Comparison of ENCODE assay signal across 20 cellular contexts in the genomic region with DNA sequence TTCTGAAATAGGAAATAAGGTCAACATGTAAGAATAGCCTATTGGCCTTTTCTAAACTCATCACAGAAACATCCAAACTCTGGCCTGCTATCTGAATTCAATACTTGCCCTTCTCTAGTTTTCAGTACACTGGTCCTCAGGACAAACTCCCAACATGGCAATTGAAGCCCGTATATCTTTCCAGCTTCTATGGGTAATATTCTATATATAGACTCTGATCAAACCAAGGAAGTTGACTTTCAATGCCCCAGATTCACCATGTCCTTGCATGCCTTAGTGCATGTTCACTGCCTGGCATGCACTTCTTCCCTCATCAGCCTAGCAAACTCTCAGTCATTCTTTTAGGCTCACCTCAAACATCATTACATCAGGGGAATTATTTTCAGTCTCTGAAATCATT.
DNase-seq lines count a peak whose midpoint lies in the region; ATAC-seq and TF ChIP-seq lines count a peak whose summit lies in the region.
"Had no signal": no experiment of that assay in that cellular context is flagged by ENCODE, and none has a peak within 500 bp of the region (broad histone marks: within the 10 kb centered on the region; RNA-seq: fewer than 3 reads in every experiment).

No MANE protein-coding gene starts in this region.

- H3K9me3 Mint-ChIP-seq in natural killer cell treated with Interleukin-12 subunit alpha and Interleukin-12 subunit beta and Interleukin-15 and Interleukin-18, amount 100 ng/mL, for 72 hours, result no peaks in the 10 kb centered on the region
- H3K9me3 Mint-ChIP-seq in T-cell, result no peaks in the 10 kb centered on the region
- H3K9me3 Mint-ChIP-seq: activated CD4-positive, alpha-beta T cell treated with anti-CD3 and anti-CD28 coated beads, Interleukin-2, amount 10 ng/mL, durations not matched to agents 7 days and 5 days had no signal

- no peak for TF ChIP-seq CTCF in fibroblast of mammary gland (conservative IDR thresholded peaks at IDR 0.05; ENCODE audit: control insufficient read depth, insufficient read depth, low read depth, low read length)

- DNase-seq in EH (ENCODE audit: low read depth) (peak; percentile 66), MG63 (peak; percentile 72), fibroblast of mammary gland (ENCODE audit: low read depth) (peak; percentile 54), renal cortical epithelial cell (ENCODE audit: low read depth) (peak; percentile 13), T-cell (no peak), globus pallidus (ENCODE audit: low spot score) (no peak)
- no peak for DNase-seq in natural killer cell treated with Interleukin-12 subunit alpha and Interleukin-12 subunit beta and Interleukin-15 and Interleukin-18, amount 100 ng/mL, for 72 hours (ENCODE audit: low spot score)
- DNase-seq: activated CD4-positive, alpha-beta T cell treated with anti-CD3 and anti-CD28 coated beads, Interleukin-2, amount 10 ng/mL, durations not matched to agents 7 days and 5 days; activated CD8-positive, alpha-beta memory T cell treated with anti-CD3 and anti-CD28 coated beads, Interleukin-2, amount 50 U/mL, for 4 hours; activated effector memory CD4-positive, alpha-beta T cell treated with anti-CD3 and anti-CD28 coated beads, Interleukin-2, amount 50 U/mL, for 16 hours; amniotic stem cell; BE2C; Calu3; mucosa of descending colon; NCI-H1694 treated with DMSO at 0.1 percent for 48 hours; NCI-H226; NK-92 treated with Interleukin-12 subunit alpha and Interleukin-12 subunit beta, amount 100 ng/mL, for 24 hours; right cardiac atrium; stomach; upper lobe of left lung had no signal

- H3K27me3 ChIP-seq in MG63, result no peaks in the 10 kb centered on the region
- H3K27me3 ChIP-seq: BE2C, stomach, upper lobe of left lung had no signal

- H3K9me3 ChIP-seq in MG63, result no peaks in the 10 kb centered on the region
- H3K9me3 ChIP-seq: BE2C, mucosa of descending colon, stomach, upper lobe of left lung had no signal

- no peak overlapping the region for H3K4me3 Mint-ChIP-seq in natural killer cell treated with Interleukin-12 subunit alpha and Interleukin-12 subunit beta and Interleukin-15 and Interleukin-18, amount 100 ng/mL, for 72 hours
- H3K4me3 Mint-ChIP-seq in T-cell, result no peak overlapping the region
- H3K4me3 Mint-ChIP-seq: activated CD4-positive, alpha-beta T cell treated with anti-CD3 and anti-CD28 coated beads, Interleukin-2, amount 10 ng/mL, durations not matched to agents 7 days and 5 days had no signal

- H3K27me3 Mint-ChIP-seq in natural killer cell treated with Interleukin-12 subunit alpha and Interleukin-12 subunit beta and Interleukin-15 and Interleukin-18, amount 100 ng/mL, for 72 hours, result peaks cover 0 to 2% of the 10 kb centered on the region in 2 donors
- peaks cover 0 to 4% of the 10 kb centered on the region in 2 donors for H3K27me3 Mint-ChIP-seq in T-cell

- H3K36me3 ChIP-seq in MG63, result no peaks in the 10 kb centered on the region
- H3K36me3 ChIP-seq: BE2C, stomach, upper lobe of left lung had no signal

- H3K4me3 ChIP-seq in MG63 (no peak overlapping the region), fibroblast of mammary gland (ENCODE audit: control insufficient read depth, low read depth, low read length) (no peak overlapping the region)
- H3K4me3 ChIP-seq: mucosa of descending colon, stomach, upper lobe of left lung had no signal

- no peak for ATAC-seq in natural killer cell treated with Interleukin-12 subunit alpha and Interleukin-12 subunit beta and Interleukin-15 and Interleukin-18, amount 100 ng/mL, for 72 hours
- no peak for ATAC-seq in T-cell (replicated peaks in 1 of 4)
- ATAC-seq: mucosa of descending colon had no signal

- no peaks in the 10 kb centered on the region for H3K36me3 Mint-ChIP-seq in natural killer cell treated with Interleukin-12 subunit alpha and Interleukin-12 subunit beta and Interleukin-15 and Interleukin-18, amount 100 ng/mL, for 72 hours
- H3K36me3 Mint-ChIP-seq in T-cell, result no peaks in the 10 kb centered on the region

- CTCF ChIA-PET in T-cell (lab: Charles Lee), result no interaction called here

- POLR2A ChIA-PET in T-cell (lab: Charles Lee), result no interaction called here

- no peaks in the 10 kb centered on the region for H3K4me1 Mint-ChIP-seq in natural killer cell treated with Interleukin-12 subunit alpha and Interleukin-12 subunit beta and Interleukin-15 and Interleukin-18, amount 100 ng/mL, for 72 hours (ENCODE audit: low read depth in 2 of 2)
- H3K4me1 Mint-ChIP-seq in T-cell, result no peaks in the 10 kb centered on the region
- H3K4me1 Mint-ChIP-seq: activated CD4-positive, alpha-beta T cell treated with anti-CD3 and anti-CD28 coated beads, Interleukin-2, amount 10 ng/mL, durations not matched to agents 7 days and 5 days had no signal

- no peak overlapping the region for H3K27ac Mint-ChIP-seq in natural killer cell treated with Interleukin-12 subunit alpha and Interleukin-12 subunit beta and Interleukin-15 and Interleukin-18, amount 100 ng/mL, for 72 hours
- no peak overlapping the region for H3K27ac Mint-ChIP-seq in T-cell
- H3K27ac Mint-ChIP-seq: activated CD4-positive, alpha-beta T cell treated with anti-CD3 and anti-CD28 coated beads, Interleukin-2, amount 10 ng/mL, durations not matched to agents 7 days and 5 days had no signal

Comparison
In these comparisons a context has a peak if more than half of its experiments do, and no peak if none do; other contexts are left out.
1. DNase-seq: peak in EH (single experiment), MG63 (single experiment), fibroblast of mammary gland (single experiment) and renal cortical epithelial cell (single experiment); none in natural killer cell treated with Interleukin-12 subunit alpha and Interleukin-12 subunit beta and Interleukin-15 and Interleukin-18, amount 100 ng/mL, for 72 hours (single experiment), T-cell (0 of 34) and globus pallidus (single experiment).